In the genomic region with DNA sequence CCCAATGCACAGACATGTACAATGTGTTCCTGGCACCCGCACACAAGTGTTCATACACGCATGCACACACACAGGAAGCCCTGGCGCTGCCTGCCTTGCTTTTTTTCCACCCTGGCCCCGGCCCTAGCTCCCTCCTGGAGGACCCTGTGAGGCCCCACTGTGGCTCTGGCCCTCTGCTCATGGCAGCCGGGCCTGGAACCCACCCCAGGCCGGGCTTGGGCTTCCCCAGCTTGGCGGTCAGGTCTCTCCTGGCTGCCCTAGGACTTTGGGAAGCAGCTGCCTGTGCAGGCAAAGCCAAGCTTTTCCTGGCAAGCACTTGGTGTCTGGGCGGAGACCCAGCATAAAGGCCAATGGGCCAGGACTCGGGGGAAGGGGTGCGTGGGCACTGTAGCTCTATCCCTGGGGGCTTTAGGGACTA, we compare ENCODE assay signal across 8 cellular contexts. TPM values are rescaled to one million over a fixed set of nuclear protein-coding genes. Genes with fewer than 3 reads are reported as not detected.
DNase-seq lines count a peak whose midpoint lies in the region; ATAC-seq, FAIRE-seq and TF ChIP-seq lines count a peak whose summit lies in the region.

No MANE protein-coding gene starts in this region.

- H3K36me3 ChIP-seq in body of pancreas (replicated peaks in 1 of 2; ENCODE audit: insufficient read depth in 1 of 2, low read depth in 2 of 2) (no peaks in the 10 kb centered on the region), mesenchymal stem cell (ENCODE audit: control insufficient read depth in 1 of 2, insufficient read depth in 2 of 2, low read depth in 1 of 2, low read length in 2 of 2) (peaks cover 0 to 67% of the 10 kb centered on the region in 2 experiments), thymus (ENCODE audit: control insufficient read depth, insufficient read depth) (peaks cover 44% of the 10 kb centered on the region), kidney (ENCODE audit: control insufficient read depth in 1 of 2, insufficient read depth in 2 of 2, low read length in 2 of 2) (peaks cover 0 to 2% of the 10 kb centered on the region in 2 donors)

- no peak overlapping the region for H3K4ac ChIP-seq in mesenchymal stem cell (ENCODE audit: low read depth in 1 of 2, low read length in 2 of 2)

- no peak overlapping the region for H2AK5ac ChIP-seq in mesenchymal stem cell (ENCODE audit: low read length, severe bottlenecking)

- peaks cover 79% of the 10 kb centered on the region for H3K4me1 Mint-ChIP-seq in activated CD4-positive, alpha-beta T cell treated with anti-CD3 and anti-CD28 coated beads, Interleukin-2, amount 10 ng/mL, durations not matched to agents 24 days and 14 days

- TF ChIP-seq CTCF in body of pancreas (IDR thresholded peaks at IDR 0.05), result no peak
- TF ChIP-seq CTCF in kidney (IDR thresholded peaks at IDR 0.05; ENCODE audit: borderline replicate concordance, extremely low read depth, insufficient read depth), result no peak

- peak; percentile 70 for DNase-seq in activated CD4-positive, alpha-beta T cell treated with anti-CD3 and anti-CD28 coated beads, Interleukin-2, amount 10 ng/mL, durations not matched to agents 24 days and 14 days
- DNase-seq in activated CD4-positive, alpha-beta T cell treated with anti-CD3 and anti-CD28 coated beads, Interleukin-2, amount 50 U/mL, for 1 hour, result no peak
- DNase-seq in body of pancreas, result peak in 3 of 4 donors; percentile 17 to 61 (median 58)
- no peak for DNase-seq in mesenchymal stem cell
- no peak for DNase-seq in kidney
- no peak for DNase-seq in dermis blood vessel endothelial cell

- peaks cover 75% of the 10 kb centered on the region for H3K36me3 Mint-ChIP-seq in activated CD4-positive, alpha-beta T cell treated with anti-CD3 and anti-CD28 coated beads, Interleukin-2, amount 10 ng/mL, durations not matched to agents 24 days and 14 days (ENCODE audit: low read depth)

- H3K27ac Mint-ChIP-seq in activated CD4-positive, alpha-beta T cell treated with anti-CD3 and anti-CD28 coated beads, Interleukin-2, amount 10 ng/mL, durations not matched to agents 24 days and 14 days, result peak overlapping the region; percentile 96

- H3K9me3 ChIP-seq in body of pancreas (no peaks in the 10 kb centered on the region), mesenchymal stem cell (ENCODE audit: control insufficient read depth, low read length) (no peaks in the 10 kb centered on the region), thymus (ENCODE audit: control insufficient read depth) (no peaks in the 10 kb centered on the region), kidney (ENCODE audit: control insufficient read depth in 1 of 2, low read length in 2 of 2) (no peaks in the 10 kb centered on the region)

- H2AFZ ChIP-seq in mesenchymal stem cell (ENCODE audit: low read depth, low read length), result no peak overlapping the region

- H3K9ac ChIP-seq in mesenchymal stem cell (ENCODE audit: low read length) (no peak overlapping the region), kidney (ENCODE audit: low read length in 2 of 2) (no peak overlapping the region)

- peak overlapping the region; percentile 29 for H2BK15ac ChIP-seq in mesenchymal stem cell (ENCODE audit: low read depth, poor library complexity, severe bottlenecking)

- no peaks in the 10 kb centered on the region for H3K27me3 ChIP-seq in body of pancreas
- H3K27me3 ChIP-seq in mesenchymal stem cell (ENCODE audit: control insufficient read depth in 1 of 2, insufficient read depth in 1 of 2, low read length in 2 of 2), result no peaks in the 10 kb centered on the region
- no peaks in the 10 kb centered on the region for H3K27me3 ChIP-seq in thymus (ENCODE audit: control insufficient read depth, insufficient read depth)

- H3K4me3 ChIP-seq in body of pancreas, result no peak overlapping the region
- H3K4me3 ChIP-seq in mesenchymal stem cell (ENCODE audit: insufficient read depth in 1 of 2, low read depth in 1 of 2, low read length in 2 of 2), result no peak overlapping the region
- no peak overlapping the region for H3K4me3 ChIP-seq in thymus (ENCODE audit: low read length)
- H3K4me3 ChIP-seq in kidney (ENCODE audit: low read length in 2 of 2), result no peak overlapping the region

- no peak overlapping the region for H2BK5ac ChIP-seq in mesenchymal stem cell (ENCODE audit: low read depth, low read length, poor library complexity, severe bottlenecking)

- ATAC-seq in body of pancreas, result peak; percentile 54
- ATAC-seq in GM21619 (IDR thresholded peaks at IDR 0.05; ENCODE audit: unreplicated experiment), result no peak

- no peak overlapping the region for H3K18ac ChIP-seq in mesenchymal stem cell (ENCODE audit: low read depth in 1 of 2, low read length in 2 of 2)

- peak overlapping the region in 1 of 2 experiments; percentile 3 for H3K14ac ChIP-seq in mesenchymal stem cell (ENCODE audit: low read length in 2 of 2)

- no peak overlapping the region for H2BK12ac ChIP-seq in mesenchymal stem cell (ENCODE audit: low read length in 2 of 2)

- peak overlapping the region; percentile 75 for H3K4me3 Mint-ChIP-seq in activated CD4-positive, alpha-beta T cell treated with anti-CD3 and anti-CD28 coated beads, Interleukin-2, amount 10 ng/mL, durations not matched to agents 24 days and 14 days

- H3K27ac ChIP-seq in body of pancreas (peak overlapping the region in 1 of 4 donors; percentile 4), mesenchymal stem cell (ENCODE audit: low read length, poor library complexity, severe bottlenecking) (no peak overlapping the region), thymus (ENCODE audit: low read depth) (peak overlapping the region; percentile 84), kidney (ENCODE audit: low read depth in 2 of 2, low read length in 2 of 2) (no peak overlapping the region)

- no peak overlapping the region for H2BK120ac ChIP-seq in mesenchymal stem cell (ENCODE audit: low read depth, low read length)

- H3K79me1 ChIP-seq in mesenchymal stem cell (replicated peaks; ENCODE audit: low read length, poor library complexity, severe bottlenecking), result peaks cover 52% of the 10 kb centered on the region

- H3K23ac ChIP-seq in mesenchymal stem cell (ENCODE audit: low read length in 2 of 2), result no peak overlapping the region

- intact Hi-C loops in activated CD4-positive, alpha-beta T cell treated with anti-CD3 and anti-CD28 coated beads, Interleukin-2, amount 10 ng/mL, durations not matched to agents 24 days and 14 days (cut with micrococcal nuclease), result loop anchor here (1.0 kb wide), 1 partner anchor 22 kb away; no protein-coding TSS in a partner anchor
- intact Hi-C loops in body of pancreas (cut with DNase I), result no loop called here
- intact Hi-C loops in kidney (cut with DNase I), result no loop called here

- H3K4me2 ChIP-seq in mesenchymal stem cell (ENCODE audit: low read length, poor library complexity, severe bottlenecking), result no peak overlapping the region

- no peak overlapping the region for H4K91ac ChIP-seq in mesenchymal stem cell (ENCODE audit: low read length)

- FAIRE-seq in kidney (lab: Jason Lieb, UNC), result no peak

- no peak overlapping the region for H4K8ac ChIP-seq in mesenchymal stem cell (ENCODE audit: low read length)

- H3K27me3 Mint-ChIP-seq in activated CD4-positive, alpha-beta T cell treated with anti-CD3 and anti-CD28 coated beads, Interleukin-2, amount 10 ng/mL, durations not matched to agents 24 days and 14 days, result no peaks in the 10 kb centered on the region

- no peak for TF ChIP-seq POLR2A in body of pancreas (IDR thresholded peaks at IDR 0.05)

- H3K4me1 ChIP-seq in body of pancreas, result peaks cover 10% of the 10 kb centered on the region
- H3K4me1 ChIP-seq in mesenchymal stem cell (ENCODE audit: control insufficient read depth, insufficient read depth, low read depth, low read length), result peaks cover 45% of the 10 kb centered on the region
- H3K4me1 ChIP-seq in thymus (ENCODE audit: control insufficient read depth, insufficient read depth, low read length), result peaks cover 24% of the 10 kb centered on the region
- no peaks in the 10 kb centered on the region for H3K4me1 ChIP-seq in kidney (ENCODE audit: control insufficient read depth in 1 of 2, insufficient read depth in 1 of 2, low read depth in 1 of 2, low read length in 2 of 2)

- no peaks in the 10 kb centered on the region for H3K9me3 Mint-ChIP-seq in activated CD4-positive, alpha-beta T cell treated with anti-CD3 and anti-CD28 coated beads, Interleukin-2, amount 10 ng/mL, durations not matched to agents 24 days and 14 days

- WGBS in body of pancreas, 2 donors, result 73 to 82% methylated on average over 9 to 10 of the region's 10 CpGs
- WGBS in mesenchymal stem cell, result 93% methylated on average over 10 of the region's 10 CpGs
- WGBS in thymus, result 86% methylated on average over 10 of the region's 10 CpGs

RNA-seq across cellular contexts. Expression of a gene that starts 30.5 kb away (rescaled TPM):
- 448 and 469 TPM in 2 replicates for total RNA-seq in activated CD4-positive, alpha-beta T cell treated with anti-CD3 and anti-CD28 coated beads, Interleukin-2, amount 10 ng/mL, durations not matched to agents 24 days and 14 days
- total RNA-seq in body of pancreas, result 10 to 100 TPM; 11.4 to 13.5 TPM
- polyA plus RNA-seq in mesenchymal stem cell (2013, experiment 1 of 2), result 196 TPM
- polyA plus RNA-seq in mesenchymal stem cell (2013, experiment 2 of 2), result 194 TPM
- 34.9 TPM for polyA plus RNA-seq in thymus
- total RNA-seq in kidney, result 94.4 TPM
- polyA plus RNA-seq in kidney (ENCODE audit: insufficient read depth, low read depth, low replicate concordance), result 59.3 TPM
- 8.5 and 14.1 TPM in 2 replicates for total RNA-seq in dermis blood vessel endothelial cell

Comparison
In these comparisons a context has a peak if more than half of its experiments do, and no peak if none do; other contexts are left out.
1. DNase-seq: peak in activated CD4-positive, alpha-beta T cell treated with anti-CD3 and anti-CD28 coated beads, Interleukin-2, amount 10 ng/mL, durations not matched to agents 24 days and 14 days (single experiment) and body of pancreas (3 of 4); none in activated CD4-positive, alpha-beta T cell treated with anti-CD3 and anti-CD28 coated beads, Interleukin-2, amount 50 U/mL, for 1 hour (single experiment), mesenchymal stem cell (single experiment), kidney (single experiment) and dermis blood vessel endothelial cell (single experiment).